ENCODE assay signal across 13 cellular contexts in genomic region chr7:76011437-76011836, GRCh38. TPM values are rescaled to one million over a fixed set of nuclear protein-coding genes. Genes with fewer than 3 reads are reported as not detected.
DNase-seq lines count a peak whose midpoint lies in the region; ATAC-seq and TF ChIP-seq lines count a peak whose summit lies in the region.
"Had no signal": no experiment of that assay in that cellular context is flagged by ENCODE, and none has a peak within 500 bp of the region (broad histone marks: within the 10 kb centered on the region; RNA-seq: fewer than 3 reads in every experiment).

No MANE protein-coding gene starts in this region.

- H3K27ac Mint-ChIP-seq in CD8-positive, alpha-beta memory T cell: peak overlapping the region in 1 of 8 donors; percentile 74
- H3K27ac Mint-ChIP-seq: activated CD4-positive, alpha-beta memory T cell treated with anti-CD3 and anti-CD28 coated beads for 36 hours had no signal

- H3K4me1 Mint-ChIP-seq in CD8-positive, alpha-beta memory T cell: peaks cover 26 to 36% (median 33%) of the 10 kb centered on the region in 3 donors

- peaks cover 28% of the 10 kb centered on the region for H3K4me1 ChIP-seq in CD8-positive, alpha-beta memory T cell (ENCODE audit: insufficient read depth, low read length)
- peaks cover 4 to 14% of the 10 kb centered on the region in 2 donors for H3K4me1 ChIP-seq in ascending aorta
- H3K4me1 ChIP-seq in left ventricle myocardium inferior: peaks cover 23% of the 10 kb centered on the region

- intact Hi-C loops in ascending aorta (cut with DNase I) (loop anchor here (5.0 kb wide), 1 partner anchor 94 kb away; the partner anchor contains the start of gene POR), left ventricle myocardium inferior (cut with micrococcal nuclease) (no loop called here), sciatic nerve (cut with DNase I) (no loop called here)

- TF ChIP-seq CTCF in ascending aorta (IDR thresholded peaks at IDR 0.05) (no peak), left ventricle myocardium inferior (IDR thresholded peaks at IDR 0.05; ENCODE audit: borderline replicate concordance) (no peak)

- H3K27me3 Mint-ChIP-seq in CD8-positive, alpha-beta memory T cell: peaks cover 0 to 1% of the 10 kb centered on the region in 2 donors
- H3K27me3 Mint-ChIP-seq: activated CD4-positive, alpha-beta memory T cell treated with anti-CD3 and anti-CD28 coated beads for 36 hours had no signal

- no peaks in the 10 kb centered on the region for H3K27me3 ChIP-seq in CD8-positive, alpha-beta memory T cell (ENCODE audit: insufficient read depth, low read length, poor library complexity, severe bottlenecking)
- no peaks in the 10 kb centered on the region for H3K27me3 ChIP-seq in ascending aorta
- no peaks in the 10 kb centered on the region for H3K27me3 ChIP-seq in left ventricle myocardium inferior (ENCODE audit: low read depth)
- H3K27me3 ChIP-seq: adrenal gland had no signal

- DNase-seq in CD8-positive, alpha-beta memory T cell: no peak
- DNase-seq in ascending aorta (ENCODE audit: low spot score in 2 of 2) (peak in 1 of 2 donors; percentile 72), left ventricle myocardium inferior (peak; percentile 76), sciatic nerve (ENCODE audit: low spot score) (no peak)
- DNase-seq in stimulated activated naive CD4-positive, alpha-beta T cell treated with Interleukin-2 at 50 U/mL for 16 hours (lab: John Stamatoyannopoulos, UW): no peak
- DNase-seq in stimulated activated CD4-positive, alpha-beta T cell treated with anti-CD3 and anti-CD28 coated beads, Interleukin-4, amount 100 ng/mL, for 4 hours: no peak
- DNase-seq: activated CD4-positive, alpha-beta memory T cell treated with anti-CD3 and anti-CD28 coated beads for 36 hours; adrenal gland; DMS79; hippocampal formation; SIG-M5 had no signal

- H3K4me3 ChIP-seq in CD8-positive, alpha-beta memory T cell (ENCODE audit: low read length): no peak overlapping the region
- H3K4me3 ChIP-seq in ascending aorta: peak overlapping the region; percentile 8 to 18
- H3K4me3 ChIP-seq in left ventricle myocardium inferior: peak overlapping the region; percentile 18
- H3K4me3 ChIP-seq: adrenal gland had no signal

- peak; percentile 85 for ATAC-seq in sciatic nerve
- ATAC-seq in GM21367 (IDR thresholded peaks at IDR 0.05; ENCODE audit: unreplicated experiment): no peak
- ATAC-seq in HG03045 (IDR thresholded peaks at IDR 0.05; ENCODE audit: unreplicated experiment): no peak

- H3K9me3 Mint-ChIP-seq in CD8-positive, alpha-beta memory T cell: no peaks in the 10 kb centered on the region
- H3K9me3 Mint-ChIP-seq: activated CD4-positive, alpha-beta memory T cell treated with anti-CD3 and anti-CD28 coated beads for 36 hours had no signal

- H3K9me3 ChIP-seq in CD8-positive, alpha-beta memory T cell (ENCODE audit: low read length): no peaks in the 10 kb centered on the region
- H3K9me3 ChIP-seq in ascending aorta: no peaks in the 10 kb centered on the region
- no peaks in the 10 kb centered on the region for H3K9me3 ChIP-seq in left ventricle myocardium inferior (replicated peaks)
- H3K9me3 ChIP-seq: adrenal gland had no signal

- H3K36me3 Mint-ChIP-seq in CD8-positive, alpha-beta memory T cell: peaks cover 8 to 27% (median 10%) of the 10 kb centered on the region in 3 donors

- POLR2A ChIA-PET in CD8-positive, alpha-beta memory T cell (lab: Charles Lee): no interaction called here

- CTCF ChIA-PET in CD8-positive, alpha-beta memory T cell (lab: Charles Lee): interaction anchor here (1.0 to 2.0 kb wide), 2 partner anchors 9 kb away, joined by 3 to 13 read pairs; no protein-coding TSS in a partner anchor

- H3K36me3 ChIP-seq in CD8-positive, alpha-beta memory T cell (ENCODE audit: insufficient read depth, low read length): no peaks in the 10 kb centered on the region
- H3K36me3 ChIP-seq in ascending aorta (no peaks in the 10 kb centered on the region), left ventricle myocardium inferior (no peaks in the 10 kb centered on the region)
- H3K36me3 ChIP-seq: adrenal gland had no signal

- H3K27ac ChIP-seq in CD8-positive, alpha-beta memory T cell (ENCODE audit: low read depth, low read length): peak overlapping the region; percentile 16
- H3K27ac ChIP-seq in ascending aorta (peak overlapping the region; percentile 75 to 80), left ventricle myocardium inferior (replicated peaks) (peak overlapping the region; percentile 73)

- H3K4me3 Mint-ChIP-seq in CD8-positive, alpha-beta memory T cell: peak overlapping the region in 1 of 7 donors; percentile 61
- H3K4me3 Mint-ChIP-seq: activated CD4-positive, alpha-beta memory T cell treated with anti-CD3 and anti-CD28 coated beads for 36 hours had no signal

RNA-seq across cellular contexts. Expression of gene TMEM120A, which starts 17.0 kb away (rescaled TPM):
- 10 to 100 TPM; 30.6 to 41.5 TPM for total RNA-seq in CD8-positive, alpha-beta memory T cell
- 30.0 TPM for polyA plus RNA-seq in CD8-positive, alpha-beta memory T cell
- total RNA-seq in ascending aorta (24.2 TPM), left ventricle myocardium inferior (163 TPM), sciatic nerve (51.6 TPM)

RNA-seq across cellular contexts. Expression of gene STYXL1, which starts 36.4 kb away (rescaled TPM):
- 10 to 100 TPM; 40.2 to 40.7 TPM for total RNA-seq in CD8-positive, alpha-beta memory T cell
- 60.9 TPM for polyA plus RNA-seq in CD8-positive, alpha-beta memory T cell
- total RNA-seq in ascending aorta (0.96 TPM), left ventricle myocardium inferior (22.2 TPM), sciatic nerve (22.6 TPM)

RNA-seq across cellular contexts. Expression of gene MDH2, which starts 36.5 kb away (rescaled TPM):
- total RNA-seq in CD8-positive, alpha-beta memory T cell: 100 to 1,000 TPM; 272 to 282 TPM
- 171 TPM for polyA plus RNA-seq in CD8-positive, alpha-beta memory T cell
- total RNA-seq in ascending aorta (63.5 TPM), left ventricle myocardium inferior (507 TPM), sciatic nerve (74.9 TPM)

Comparison
In these comparisons a context has a peak if more than half of its experiments do, and no peak if none do; other contexts are left out.
1. H3K27ac ChIP-seq: peak in every context shown above with its lines; median percentile 78 in ascending aorta; 73 in left ventricle myocardium inferior; 16 in CD8-positive, alpha-beta memory T cell.
2. RNA of gene STYXL1, which starts 36.4 kb away (total RNA-seq): 40.2 to 40.7 TPM in CD8-positive, alpha-beta memory T cell, 22.6 TPM in sciatic nerve (single experiment) and 22.2 TPM in left ventricle myocardium inferior (single experiment); 0.96 TPM in ascending aorta (single experiment); every median in the first group is over 10 times any median in the second.